In the genomic region with DNA sequence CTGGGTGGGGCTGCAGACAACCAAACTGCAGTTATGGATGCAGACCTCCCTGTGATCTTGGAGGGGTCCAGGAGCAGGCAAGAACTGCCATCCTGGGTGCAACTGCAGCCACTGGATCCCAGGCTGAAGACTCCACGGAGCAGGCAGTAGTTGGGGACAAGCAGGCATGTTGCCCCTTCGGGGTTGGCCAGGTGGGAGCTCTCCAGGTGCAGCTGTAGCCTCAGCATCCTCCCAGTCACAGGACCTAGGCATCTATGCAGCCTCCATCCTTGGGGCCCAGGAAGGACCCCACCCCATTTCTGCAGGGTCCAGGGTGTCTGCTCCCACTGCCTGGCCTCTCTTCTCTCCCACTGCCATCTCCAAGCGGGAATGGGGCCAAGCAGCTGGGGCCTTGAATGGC, we compare ENCODE assay signal across 25 cellular contexts.
"Had no signal": no experiment of that assay in that cellular context is flagged by ENCODE, and none has a peak within 500 bp of the region (broad histone marks: within the 10 kb centered on the region; RNA-seq: fewer than 3 reads in every experiment).

No MANE protein-coding gene starts in this region.

- DNase-seq: naive thymus-derived CD8-positive, alpha-beta T cell; nephron progenitor cell; occipital lobe; ovary; psoas muscle; right lobe of liver; sigmoid colon; small intestine; stimulated activated CD4-positive, alpha-beta T cell treated with anti-CD3 and anti-CD28 coated beads, Interleukin-12 subunit alpha, Interleukin-12 subunit beta, amount 100 ng/mL, for 4 hours; stimulated activated CD4-positive, alpha-beta T cell treated with anti-CD3 and anti-CD28 coated beads, Interleukin-1b, Interleukin-23, amount 100 ng/mL, for 48 hours; stimulated activated CD4-positive, alpha-beta T cell treated with anti-CD3 and anti-CD28 coated beads, Interleukin-4, amount 100 ng/mL, for 1 hour; stimulated activated CD4-positive, alpha-beta T cell treated with anti-CD3 and anti-CD28 coated beads, Interleukin-4, amount 100 ng/mL, for 4 hours; stimulated activated CD8-positive, alpha-beta memory T cell treated with anti-CD3 and anti-CD28 coated beads, Interleukin-4, amount 100 ng/mL, for 48 hours; stimulated activated naive CD4-positive, alpha-beta T cell; stimulated activated naive CD8-positive, alpha-beta T cell treated with anti-CD3 and anti-CD28 coated beads, Interleukin-15, amount 100 ng/mL, for 72 hours; stimulated activated naive CD8-positive, alpha-beta T cell treated with anti-CD3 and anti-CD28 coated beads, Interleukin-15, Interleukin-2, amounts not matched to agents 100 U/mL and 50 U/mL, for 24 hours; substantia nigra; testis; tibial artery; transverse colon had no signal

- ATAC-seq: naive thymus-derived CD8-positive, alpha-beta T cell; psoas muscle; right cardiac atrium; stimulated activated naive CD8-positive, alpha-beta T cell treated with anti-CD3 and anti-CD28 coated beads, Interleukin-15, amount 100 ng/mL, for 72 hours; stimulated activated naive CD8-positive, alpha-beta T cell treated with anti-CD3 and anti-CD28 coated beads, Interleukin-15, Interleukin-2, amounts not matched to agents 100 U/mL and 50 U/mL, for 24 hours had no signal

- H3K9ac ChIP-seq: parathyroid adenoma had no signal

- H3K9me3 ChIP-seq: ovary, psoas muscle, right lobe of liver, suprapubic skin, testis, tibial artery, transverse colon, vagina had no signal

- FAIRE-seq: small intestine, urothelium cell line had no signal

- H3K27ac ChIP-seq: ovary, parathyroid adenoma, psoas muscle, right lobe of liver, sigmoid colon, suprapubic skin, testis, tibial artery, transverse colon, vagina had no signal

- H3K36me3 ChIP-seq: ovary, right lobe of liver, sigmoid colon, suprapubic skin, tibial artery, transverse colon, vagina had no signal

- H3K27me3 ChIP-seq: ovary, right lobe of liver, sigmoid colon, suprapubic skin, testis, tibial artery, transverse colon, vagina had no signal

- H2AFZ ChIP-seq: parathyroid adenoma had no signal

- H3K4me1 ChIP-seq: parathyroid adenoma, psoas muscle, right lobe of liver, sigmoid colon, suprapubic skin, testis, tibial artery, transverse colon, vagina had no signal

- H3K4me3 ChIP-seq: ovary, psoas muscle, right lobe of liver, sigmoid colon, suprapubic skin, testis, tibial artery, transverse colon, vagina had no signal
